Comparison of ENCODE assay signal across 19 cellular contexts in genomic region chr5:168211245-168211644, GRCh38.
A peak's percentile ranks its signal among the peaks of the same experiment; 100 is the strongest.
DNase-seq lines count a peak whose midpoint lies in the region; ATAC-seq and TF ChIP-seq lines count a peak whose summit lies in the region.
"Had no signal": no experiment of that assay in that cellular context is flagged by ENCODE, and none has a peak within 500 bp of the region (broad histone marks: within the 10 kb centered on the region; RNA-seq: fewer than 3 reads in every experiment).

No MANE protein-coding gene starts in this region.

- H3K27me3 ChIP-seq in endodermal cell (ENCODE audit: control insufficient read depth, insufficient read depth, low read length, poor library complexity, severe bottlenecking), result no peaks in the 10 kb centered on the region
- no peaks in the 10 kb centered on the region for H3K27me3 ChIP-seq in tibial nerve
- H3K27me3 ChIP-seq in naive thymus-derived CD4-positive, alpha-beta T cell (ENCODE audit: control insufficient read depth in 2 of 2, insufficient read depth in 2 of 2, low read length in 2 of 2), result no peaks in the 10 kb centered on the region

- DNase-seq in DMS53 (lab: John Stamatoyannopoulos, UW) (peak; percentile 6), DMS53 treated with DMSO at 0.1 percent for 48 hours (lab: John Stamatoyannopoulos, UW; ENCODE audit: unreplicated experiment) (no peak), HT-29 (ENCODE audit: low spot score) (peak; percentile 2), endodermal cell (no peak), type B pancreatic cell (ENCODE audit: extremely low spot score, unreplicated experiment) (no peak), tibial nerve (ENCODE audit: low spot score in 2 of 2) (no peak)
- DNase-seq in naive thymus-derived CD4-positive, alpha-beta T cell, result no peak
- DNase-seq: AML-193; Caco-2; CD4-positive, alpha-beta T cell; DMS79 treated with DMSO at 0.1 percent for 48 hours; GF-D8; H7; IMR-90 had no signal

- H3K4me3 ChIP-seq in endodermal cell (ENCODE audit: low read length), result no peak overlapping the region
- H3K4me3 ChIP-seq in tibial nerve, result no peak overlapping the region
- no peak overlapping the region for H3K4me3 ChIP-seq in naive thymus-derived CD4-positive, alpha-beta T cell (ENCODE audit: low read length)
- H3K4me3 ChIP-seq: A549, GM23338 had no signal

- H3K9me3 ChIP-seq in endodermal cell (ENCODE audit: control insufficient read depth, low read length) (no peaks in the 10 kb centered on the region), tibial nerve (no peaks in the 10 kb centered on the region)
- no peaks in the 10 kb centered on the region for H3K9me3 ChIP-seq in naive thymus-derived CD4-positive, alpha-beta T cell (ENCODE audit: control insufficient read depth in 2 of 3, low read length in 3 of 3)
- H3K9me3 ChIP-seq: A549, Caco-2 had no signal

- H3K27me3 Mint-ChIP-seq in endodermal cell (ENCODE audit: insufficient read depth) (no peaks in the 10 kb centered on the region), type B pancreatic cell (peaks cover 3% of the 10 kb centered on the region)
- peaks cover 0 to 12% (median 4%) of the 10 kb centered on the region in 5 donors for H3K27me3 Mint-ChIP-seq in naive thymus-derived CD4-positive, alpha-beta T cell
- H3K27me3 Mint-ChIP-seq: CD4-positive, alpha-beta T cell had no signal

- H3K9me3 Mint-ChIP-seq in endodermal cell (no peaks in the 10 kb centered on the region), type B pancreatic cell (no peaks in the 10 kb centered on the region)
- H3K9me3 Mint-ChIP-seq in naive thymus-derived CD4-positive, alpha-beta T cell, result no peaks in the 10 kb centered on the region
- H3K9me3 Mint-ChIP-seq: CD4-positive, alpha-beta T cell; GM23338 had no signal

- H3K4me1 ChIP-seq in endodermal cell (ENCODE audit: control insufficient read depth, insufficient read depth, low read length), result no peaks in the 10 kb centered on the region
- peaks cover 0 to 5% (median 0%) of the 10 kb centered on the region in 4 donors for H3K4me1 ChIP-seq in tibial nerve
- no peaks in the 10 kb centered on the region for H3K4me1 ChIP-seq in naive thymus-derived CD4-positive, alpha-beta T cell (ENCODE audit: control insufficient read depth in 2 of 2, insufficient read depth in 2 of 2, low read length in 2 of 2)
- H3K4me1 ChIP-seq: A549, Caco-2 had no signal

- no peak overlapping the region for H3K27ac Mint-ChIP-seq in endodermal cell
- no peak overlapping the region for H3K27ac Mint-ChIP-seq in type B pancreatic cell
- H3K27ac Mint-ChIP-seq in naive thymus-derived CD4-positive, alpha-beta T cell, result no peak overlapping the region
- H3K27ac Mint-ChIP-seq: CD4-positive, alpha-beta T cell; GM23338 had no signal

- H3K36me3 Mint-ChIP-seq in endodermal cell (ENCODE audit: low read depth) (no peaks in the 10 kb centered on the region), type B pancreatic cell (peaks cover 10% of the 10 kb centered on the region)
- H3K36me3 Mint-ChIP-seq in naive thymus-derived CD4-positive, alpha-beta T cell, result no peaks in the 10 kb centered on the region

- intact Hi-C loops in naive thymus-derived CD4-positive, alpha-beta T cell (cut with micrococcal nuclease), result no loop called here

- CTCF ChIA-PET in naive thymus-derived CD4-positive, alpha-beta T cell (lab: Charles Lee), result no interaction called here

- POLR2A ChIA-PET in naive thymus-derived CD4-positive, alpha-beta T cell (lab: Charles Lee), result no interaction called here

- no peak for TF ChIP-seq POLR2A in tibial nerve (IDR thresholded peaks at IDR 0.05)

- H3K4me1 Mint-ChIP-seq in endodermal cell, result peaks cover 19% of the 10 kb centered on the region
- H3K4me1 Mint-ChIP-seq in type B pancreatic cell (ENCODE audit: unreplicated experiment), result peaks cover 19% of the 10 kb centered on the region
- H3K4me1 Mint-ChIP-seq in naive thymus-derived CD4-positive, alpha-beta T cell, result no peaks in the 10 kb centered on the region

- TF ChIP-seq EP300 in tibial nerve (IDR thresholded peaks at IDR 0.05), result no peak

- H3K36me3 ChIP-seq in endodermal cell (ENCODE audit: control insufficient read depth, insufficient read depth, low read length), result no peaks in the 10 kb centered on the region
- no peaks in the 10 kb centered on the region for H3K36me3 ChIP-seq in tibial nerve
- no peaks in the 10 kb centered on the region for H3K36me3 ChIP-seq in naive thymus-derived CD4-positive, alpha-beta T cell (ENCODE audit: control insufficient read depth in 2 of 3, insufficient read depth in 3 of 3, low read length in 3 of 3)

- no peak overlapping the region for H3K27ac ChIP-seq in endodermal cell (ENCODE audit: low read depth, low read length)
- H3K27ac ChIP-seq in tibial nerve, result no peak overlapping the region
- H3K27ac ChIP-seq in naive thymus-derived CD4-positive, alpha-beta T cell (ENCODE audit: low read depth, low read length), result no peak overlapping the region
- H3K27ac ChIP-seq: 22Rv1, A549, C4-2B, HL-60 had no signal

- TF ChIP-seq CTCF in endodermal cell (conservative IDR thresholded peaks at IDR 0.05) (peak; percentile 31), type B pancreatic cell (conservative IDR thresholded peaks at IDR 0.05) (peak; percentile 16), tibial nerve (IDR thresholded peaks at IDR 0.05) (no peak)

- ATAC-seq in naive thymus-derived CD4-positive, alpha-beta T cell, result no peak
- ATAC-seq: A549, GM23338 had no signal

- H3K4me3 Mint-ChIP-seq in endodermal cell, result no peak overlapping the region
- H3K4me3 Mint-ChIP-seq in type B pancreatic cell, result no peak overlapping the region
- H3K4me3 Mint-ChIP-seq in naive thymus-derived CD4-positive, alpha-beta T cell, result no peak overlapping the region
- H3K4me3 Mint-ChIP-seq: CD4-positive, alpha-beta T cell; GM23338 had no signal

- H3K9ac ChIP-seq in endodermal cell (ENCODE audit: extremely low read depth, low read length, poor library complexity, severe bottlenecking), result no peak overlapping the region

Comparison
In these comparisons a context has a peak if more than half of its experiments do, and no peak if none do; other contexts are left out.
1. DNase-seq: peak in DMS53 (single experiment) and HT-29 (single experiment); none in DMS53 treated with DMSO at 0.1 percent for 48 hours (single experiment), endodermal cell (single experiment), type B pancreatic cell (single experiment), tibial nerve (0 of 2) and naive thymus-derived CD4-positive, alpha-beta T cell (0 of 9).
2. CTCF ChIP-seq: peak in endodermal cell (single experiment) and type B pancreatic cell (single experiment); none in tibial nerve (0 of 5).